Comparison of ENCODE assay signal across 22 cellular contexts in genomic region chr19:47045867-47046470, GRCh38. TPM values are rescaled to one million over a fixed set of nuclear protein-coding genes. Genes with fewer than 3 reads are reported as not detected.
"Had no signal": no experiment of that assay in that cellular context is flagged by ENCODE, and none has a peak within 500 bp of the region (broad histone marks: within the 10 kb centered on the region; RNA-seq: fewer than 3 reads in every experiment).

No MANE protein-coding gene starts in this region.

- H3K27me3 ChIP-seq: foreskin keratinocyte, neutrophil, pancreas, thyroid gland, upper lobe of right lung had no signal

- H3K4me1 ChIP-seq: pancreas had no signal

- H3K36me3 ChIP-seq: lower lobe of right lung, pancreas, thyroid gland, upper lobe of right lung had no signal

- H3K27ac ChIP-seq: foreskin keratinocyte, lower lobe of right lung, neutrophil, pancreas, thyroid gland, upper lobe of right lung had no signal

- ATAC-seq: activated CD8-positive, alpha-beta memory T cell treated with anti-CD3 and anti-CD28 coated beads, Interleukin-2, amount 10 ng/mL, durations not matched to agents 7 days and 5 days; activated CD8-positive, alpha-beta T cell treated with anti-CD3 and anti-CD28 coated beads for 36 hours; foreskin keratinocyte; left lobe of liver; lower lobe of right lung; naive thymus-derived CD8-positive, alpha-beta T cell; pancreas; right cardiac atrium; stimulated activated naive CD8-positive, alpha-beta T cell treated with anti-CD3 and anti-CD28 coated beads, Interleukin-15, Interleukin-2, amounts not matched to agents 100 U/mL and 50 U/mL, for 24 hours; upper lobe of right lung had no signal

- H3K27me3 Mint-ChIP-seq: activated CD8-positive, alpha-beta memory T cell treated with anti-CD3 and anti-CD28 coated beads, Interleukin-2, amount 10 ng/mL, durations not matched to agents 7 days and 5 days; activated CD8-positive, alpha-beta T cell treated with anti-CD3 and anti-CD28 coated beads for 36 hours; activated naive CD4-positive, alpha-beta T cell treated with anti-CD3 and anti-CD28 coated beads, Interleukin-2, amount 10 ng/mL, durations not matched to agents 7 days and 5 days; naive thymus-derived CD8-positive, alpha-beta T cell had no signal

- DNase-seq: activated CD4-positive, alpha-beta T cell treated with anti-CD3 and anti-CD28 coated beads for 48 hours; activated CD8-positive, alpha-beta memory T cell treated with anti-CD3 and anti-CD28 coated beads, Interleukin-2, amount 10 ng/mL, durations not matched to agents 7 days and 5 days; activated CD8-positive, alpha-beta T cell treated with anti-CD3 and anti-CD28 coated beads for 36 hours; activated effector memory CD4-positive, alpha-beta T cell treated with anti-CD3 and anti-CD28 coated beads, Interleukin-2, amount 50 U/mL, for 16 hours; activated naive CD4-positive, alpha-beta T cell treated with anti-CD3 and anti-CD28 coated beads, Interleukin-2, amount 10 ng/mL, durations not matched to agents 7 days and 5 days; activated T-cell treated with anti-CD3 and anti-CD28 coated beads for 4 hours; foreskin keratinocyte; kidney; lower lobe of right lung; naive thymus-derived CD8-positive, alpha-beta T cell; stimulated activated CD4-positive, alpha-beta T cell treated with anti-CD3 and anti-CD28 coated beads, Interleukin-12 subunit alpha, Interleukin-12 subunit beta, amount 100 ng/mL, for 4 hours; stimulated activated CD4-positive, alpha-beta T cell treated with anti-CD3 and anti-CD28 coated beads, Interleukin-4, amount 100 ng/mL, for 4 hours; stimulated activated naive CD8-positive, alpha-beta T cell treated with anti-CD3 and anti-CD28 coated beads, Interleukin-15, Interleukin-2, amounts not matched to agents 100 U/mL and 50 U/mL, for 24 hours; T1000; thyroid gland; upper lobe of right lung had no signal

- H3K4me3 Mint-ChIP-seq: activated CD8-positive, alpha-beta memory T cell treated with anti-CD3 and anti-CD28 coated beads, Interleukin-2, amount 10 ng/mL, durations not matched to agents 7 days and 5 days; activated CD8-positive, alpha-beta T cell treated with anti-CD3 and anti-CD28 coated beads for 36 hours; activated naive CD4-positive, alpha-beta T cell treated with anti-CD3 and anti-CD28 coated beads, Interleukin-2, amount 10 ng/mL, durations not matched to agents 7 days and 5 days; T-helper 1 cell treated with Interleukin-12 subunit alpha and Interleukin-12 subunit beta and Interleukin-4 antibody, amounts not matched to agents 30 μg/mL and 1 μg/mL, for 36 hours had no signal

- H3K27ac Mint-ChIP-seq: activated CD8-positive, alpha-beta memory T cell treated with anti-CD3 and anti-CD28 coated beads, Interleukin-2, amount 10 ng/mL, durations not matched to agents 7 days and 5 days; activated CD8-positive, alpha-beta T cell treated with anti-CD3 and anti-CD28 coated beads for 36 hours; T-helper 1 cell treated with Interleukin-12 subunit alpha and Interleukin-12 subunit beta and Interleukin-4 antibody, amounts not matched to agents 30 μg/mL and 1 μg/mL, for 36 hours had no signal

- H3K9me3 ChIP-seq: lower lobe of right lung, neutrophil, pancreas, thyroid gland, upper lobe of right lung had no signal

- H3K9me3 Mint-ChIP-seq: activated CD8-positive, alpha-beta T cell treated with anti-CD3 and anti-CD28 coated beads for 36 hours; activated naive CD4-positive, alpha-beta T cell treated with anti-CD3 and anti-CD28 coated beads, Interleukin-2, amount 10 ng/mL, durations not matched to agents 7 days and 5 days; naive thymus-derived CD8-positive, alpha-beta T cell; T-helper 1 cell treated with Interleukin-12 subunit alpha and Interleukin-12 subunit beta and Interleukin-4 antibody, amounts not matched to agents 30 μg/mL and 1 μg/mL, for 36 hours had no signal

- H3K4me3 ChIP-seq: lower lobe of right lung, pancreas, thyroid gland, upper lobe of right lung had no signal

RNA-seq across cellular contexts. Expression of gene NPAS1, which starts 26.3 kb away (rescaled TPM):
- total RNA-seq: mesenteric fat pad had no signal
